Comparison of ENCODE assay signal across 27 cellular contexts in the genomic region with DNA sequence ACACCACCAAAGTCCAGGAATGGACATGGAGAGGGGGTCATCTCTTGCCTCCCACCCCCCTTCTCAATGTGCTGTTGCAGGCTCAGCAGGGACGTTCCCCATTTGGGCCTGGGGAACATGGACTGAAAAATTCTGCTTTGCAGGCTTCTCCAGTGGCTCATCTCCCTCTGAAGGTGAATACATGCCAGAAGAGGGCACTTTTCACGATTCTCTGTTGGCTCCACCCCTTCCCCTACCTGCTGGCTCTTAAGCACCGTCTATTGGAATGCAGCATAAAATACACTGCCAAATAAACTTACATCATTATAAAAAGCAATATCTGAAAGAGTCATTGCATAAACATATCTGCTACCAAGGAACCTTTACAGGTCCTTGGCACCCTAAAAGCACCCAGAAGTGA. TPM values are rescaled to one million over a fixed set of nuclear protein-coding genes. Genes with fewer than 3 reads are reported as not detected.
DNase-seq lines count a peak whose midpoint lies in the region; ATAC-seq and TF ChIP-seq lines count a peak whose summit lies in the region.
"Had no signal": no experiment of that assay in that cellular context is flagged by ENCODE, and none has a peak within 500 bp of the region (broad histone marks: within the 10 kb centered on the region; RNA-seq: fewer than 3 reads in every experiment).

No MANE protein-coding gene starts in this region.

- H3K23ac ChIP-seq in mesendoderm (ENCODE audit: low read length) = no peak overlapping the region

- H3K9me2 ChIP-seq in HCT116 (ENCODE audit: insufficient read depth) = no peaks in the 10 kb centered on the region
- no peaks in the 10 kb centered on the region for H3K9me2 ChIP-seq in OCI-LY7 (ENCODE audit: insufficient read depth, low read length)

- RAD21 ChIA-PET in HCT116 (lab: Charles Lee; ENCODE audit: low non-redundant PET in 1 of 2, low total read pairs in 2 of 2, uncharacterized antibody in 2 of 2, unreplicated experiment in 2 of 2) = no interaction called here

- H4K8ac ChIP-seq in mesendoderm (ENCODE audit: low read depth, low read length) = no peak overlapping the region

- no peak for DNase-seq in HCT116 (ENCODE audit: low read depth, low spot score)
- peak; percentile 1 for DNase-seq in SW480 (ENCODE audit: low spot score)
- peak; percentile 51 for DNase-seq in endodermal cell
- DNase-seq in mesendoderm = peak; percentile 18
- no peak for DNase-seq in LoVo (ENCODE audit: low spot score)
- DNase-seq in esophagus muscularis mucosa (ENCODE audit: extremely low spot score) = no peak
- DNase-seq in OCI-LY7 (ENCODE audit: low spot score) = no peak
- DNase-seq: AML-193; CD4-positive, alpha-beta T cell; COR-L47; DMS53; GM23248; MV-4-11; NCI-H1105; NCI-H1436 treated with DMSO at 0.1 percent for 48 hours; NCI-H187 treated with DMSO at 0.1 percent for 48 hours; NCI-H2171 treated with DMSO at 0.1 percent for 48 hours; NCI-H446; NCI-H524 treated with DMSO at 0.1 percent for 48 hours; NCI-H774; NK-92 treated with Interleukin-12 subunit alpha and Interleukin-12 subunit beta, amount 100 ng/mL, for 24 hours; RPMI8226; SHP77 had no signal

- H3K4me2 ChIP-seq in HCT116 (ENCODE audit: low read length) = no peak overlapping the region
- no peak overlapping the region for H3K4me2 ChIP-seq in mesendoderm (ENCODE audit: low read length)
- no peak overlapping the region for H3K4me2 ChIP-seq in OCI-LY7 (ENCODE audit: low read length)
- H3K4me2 ChIP-seq: A549; BLaER1 treated with 17β-estradiol and CSF1 and Interleukin-3, amounts not matched to agents 10 nM and 100 nM had no signal

- BruUV-seq in HCT116 (replicated peaks; lab: Mats Ljungman, UMichigan) (no TSS peak), OCI-LY7 (replicated peaks; lab: Mats Ljungman, UMichigan) (no TSS peak)

- H2BK5ac ChIP-seq in mesendoderm (ENCODE audit: low read length) = no peak overlapping the region

- H3K4me1 ChIP-seq in HCT116 (ENCODE audit: control insufficient read depth in 1 of 2, insufficient read depth in 2 of 2, low read length in 2 of 2) = no peaks in the 10 kb centered on the region
- H3K4me1 ChIP-seq in endodermal cell (ENCODE audit: control insufficient read depth, insufficient read depth, low read length) = no peaks in the 10 kb centered on the region
- H3K4me1 ChIP-seq in mesendoderm (ENCODE audit: control insufficient read depth, low read depth, low read length) = no peaks in the 10 kb centered on the region
- no peaks in the 10 kb centered on the region for H3K4me1 ChIP-seq in esophagus muscularis mucosa
- no peaks in the 10 kb centered on the region for H3K4me1 ChIP-seq in OCI-LY7 (ENCODE audit: insufficient read depth, low read length, poor library complexity, severe bottlenecking)
- H3K4me1 ChIP-seq: A549, HAP-1 had no signal

- peaks cover 4% of the 10 kb centered on the region for H3K27me3 Mint-ChIP-seq in endodermal cell (ENCODE audit: insufficient read depth)

- no peak overlapping the region for H3K9ac ChIP-seq in HCT116 (ENCODE audit: low read length)
- H3K9ac ChIP-seq in endodermal cell (ENCODE audit: extremely low read depth, low read length, poor library complexity, severe bottlenecking) = no peak overlapping the region
- H3K9ac ChIP-seq in mesendoderm (ENCODE audit: low read length) = no peak overlapping the region
- H3K9ac ChIP-seq: BLaER1 treated with 17β-estradiol and CSF1 and Interleukin-3, amounts not matched to agents 10 nM and 100 nM; GM23248 had no signal

- H3K27me3 ChIP-seq in HCT116 (ENCODE audit: insufficient read depth, low read length) (peaks cover 43% of the 10 kb centered on the region; the same call in 1 of the 2 replicates), endodermal cell (ENCODE audit: control insufficient read depth, insufficient read depth, low read length, poor library complexity, severe bottlenecking) (no peaks in the 10 kb centered on the region), mesendoderm (ENCODE audit: insufficient read depth, low read length, poor library complexity) (no peaks in the 10 kb centered on the region), esophagus muscularis mucosa (peaks cover 0 to 19% (median 4%) of the 10 kb centered on the region in 4 donors)
- H3K27me3 ChIP-seq: BLaER1 treated with 17β-estradiol and CSF1 and Interleukin-3, amounts not matched to agents 10 nM and 100 nM had no signal

- no peak overlapping the region for H3K27ac Mint-ChIP-seq in endodermal cell
- H3K27ac Mint-ChIP-seq: CD4-positive, alpha-beta T cell had no signal

- TF ChIP-seq CTCF in HCT116 (IDR thresholded peaks at IDR 0.05 in 2 of 3, conservative IDR thresholded peaks at IDR 0.05 in 1 of 3; ENCODE audit: borderline replicate concordance in 1 of 3, insufficient read depth in 1 of 3, low read depth in 2 of 3, low read length in 2 of 3) (0 out of 6 replicates have a peak, but pooled peaks of 1 of the 3 experiments have one; percentile 6), endodermal cell (conservative IDR thresholded peaks at IDR 0.05) (no peak), esophagus muscularis mucosa (IDR thresholded peaks at IDR 0.05) (no peak), OCI-LY7 (conservative IDR thresholded peaks at IDR 0.05; ENCODE audit: low read length) (no peak)

- POLR2A ChIA-PET in HCT116 (lab: Charles Lee) = no interaction called here
- POLR2A ChIA-PET in OCI-LY7 (lab: Charles Lee) = no interaction called here

- no peak overlapping the region for H2AK5ac ChIP-seq in mesendoderm (ENCODE audit: low read length)

- peak; percentile 80 for ATAC-seq in HCT116
- ATAC-seq: A549 had no signal

- H3K27ac ChIP-seq in HCT116 (ENCODE audit: low read depth, low read length) = no peak overlapping the region
- H3K27ac ChIP-seq in endodermal cell (ENCODE audit: low read depth, low read length) = no peak overlapping the region
- no peak overlapping the region for H3K27ac ChIP-seq in mesendoderm (ENCODE audit: low read depth, low read length)
- H3K27ac ChIP-seq in esophagus muscularis mucosa (replicated peaks in 1 of 4) = no peak overlapping the region
- no peak overlapping the region for H3K27ac ChIP-seq in OCI-LY7 (ENCODE audit: low read depth, low read length, poor library complexity, severe bottlenecking)
- H3K27ac ChIP-seq: A549; BLaER1 treated with 17β-estradiol and CSF1 and Interleukin-3, amounts not matched to agents 10 nM and 100 nM; GM23248; HL-60 had no signal

- H3K56ac ChIP-seq in mesendoderm (ENCODE audit: low read length) = no peak overlapping the region

- H3K36me3 Mint-ChIP-seq in endodermal cell (ENCODE audit: low read depth) = no peaks in the 10 kb centered on the region

- intact Hi-C loops in HCT116 (cut with micrococcal nuclease) (no loop called here), esophagus muscularis mucosa (cut with DNase I) (no loop called here), OCI-LY7 (cut with micrococcal nuclease; ENCODE audit: unreplicated experiment) (no loop called here)

- CTCF ChIA-PET in HCT116 (lab: Charles Lee) (no interaction called here), OCI-LY7 (lab: Charles Lee; ENCODE audit: unreplicated experiment) (no interaction called here)

- no peak overlapping the region for H2BK15ac ChIP-seq in mesendoderm (replicated peaks; ENCODE audit: low read depth)

- H3K4me1 Mint-ChIP-seq in endodermal cell = no peaks in the 10 kb centered on the region

- H3K36me3 ChIP-seq in HCT116 (ENCODE audit: control insufficient read depth in 1 of 2, insufficient read depth in 2 of 2, low read length in 2 of 2) = no peaks in the 10 kb centered on the region
- no peaks in the 10 kb centered on the region for H3K36me3 ChIP-seq in endodermal cell (ENCODE audit: control insufficient read depth, insufficient read depth, low read length)
- H3K36me3 ChIP-seq in mesendoderm (ENCODE audit: control insufficient read depth, insufficient read depth, low read length) = no peaks in the 10 kb centered on the region
- no peaks in the 10 kb centered on the region for H3K36me3 ChIP-seq in esophagus muscularis mucosa
- no peaks in the 10 kb centered on the region for H3K36me3 ChIP-seq in OCI-LY7 (ENCODE audit: insufficient read depth, low read length)
- H3K36me3 ChIP-seq: BLaER1 treated with 17β-estradiol and CSF1 and Interleukin-3, amounts not matched to agents 10 nM and 100 nM; HAP-1 had no signal

- H3K18ac ChIP-seq in mesendoderm (ENCODE audit: low read length) = no peak overlapping the region

- TF ChIP-seq POLR2A in HCT116 (IDR thresholded peaks at IDR 0.05; ENCODE audit: borderline replicate concordance, extremely low read depth, insufficient read depth, insufficient read length) = no peak
- no peak for TF ChIP-seq POLR2A in esophagus muscularis mucosa (IDR thresholded peaks at IDR 0.05; ENCODE audit: low read depth)

- no peak overlapping the region for H3K4ac ChIP-seq in mesendoderm (ENCODE audit: low read depth, low read length)

- TF ChIP-seq RAD21 in HCT116 (IDR thresholded peaks at IDR 0.05; ENCODE audit: low read depth) = no peak

- H3K9me3 ChIP-seq in HCT116 (ENCODE audit: control insufficient read depth in 1 of 2, insufficient read depth in 1 of 2, low read depth in 1 of 2, low read length in 2 of 2) = no peaks in the 10 kb centered on the region
- no peaks in the 10 kb centered on the region for H3K9me3 ChIP-seq in endodermal cell (ENCODE audit: control insufficient read depth, low read length)
- H3K9me3 ChIP-seq in esophagus muscularis mucosa = no peaks in the 10 kb centered on the region
- H3K9me3 ChIP-seq in OCI-LY7 (ENCODE audit: low read length) = no peaks in the 10 kb centered on the region
- H3K9me3 ChIP-seq: A549, HAP-1 had no signal

- no peaks in the 10 kb centered on the region for H3K79me1 ChIP-seq in mesendoderm (ENCODE audit: low read length)

- H3K4me3 ChIP-seq in HCT116 (replicated peaks in 1 of 2; ENCODE audit: low read depth in 1 of 2, low read length in 2 of 2) (no peak overlapping the region), endodermal cell (ENCODE audit: low read length) (no peak overlapping the region), mesendoderm (ENCODE audit: low read length) (no peak overlapping the region), esophagus muscularis mucosa (no peak overlapping the region), OCI-LY7 (ENCODE audit: low read depth, low read length, poor library complexity, severe bottlenecking) (no peak overlapping the region)
- H3K4me3 ChIP-seq: A549; BLaER1 treated with 17β-estradiol and CSF1 and Interleukin-3, amounts not matched to agents 10 nM and 100 nM; GM23248; HAP-1 had no signal

- H2BK120ac ChIP-seq in mesendoderm (ENCODE audit: low read depth, low read length) = no peak overlapping the region

- H4K20me1 ChIP-seq in HCT116 (ENCODE audit: insufficient read depth) (no peaks in the 10 kb centered on the region), OCI-LY7 (ENCODE audit: insufficient read depth, low read length) (no peaks in the 10 kb centered on the region)
- H4K20me1 ChIP-seq: BLaER1 treated with 17β-estradiol and CSF1 and Interleukin-3, amounts not matched to agents 10 nM and 100 nM had no signal

- TF ChIP-seq EP300 in esophagus muscularis mucosa (IDR thresholded peaks at IDR 0.05) = no peak

- H3K9me3 Mint-ChIP-seq in endodermal cell = no peaks in the 10 kb centered on the region
- H3K9me3 Mint-ChIP-seq: CD4-positive, alpha-beta T cell had no signal

- H2AFZ ChIP-seq in HCT116 (ENCODE audit: low read depth, low read length, poor library complexity, severe bottlenecking) (no peak overlapping the region), OCI-LY7 (ENCODE audit: low read length) (no peak overlapping the region)
- H2AFZ ChIP-seq: GM23248 had no signal

- H3K79me2 ChIP-seq in HCT116 (ENCODE audit: insufficient read depth, low read length) (no peaks in the 10 kb centered on the region), mesendoderm (ENCODE audit: control insufficient read depth, insufficient read depth, low read length) (no peaks in the 10 kb centered on the region), OCI-LY7 (ENCODE audit: insufficient read depth, low read depth, low read length) (no peaks in the 10 kb centered on the region)

- no peak overlapping the region for H3K4me3 Mint-ChIP-seq in endodermal cell
- H3K4me3 Mint-ChIP-seq: CD4-positive, alpha-beta T cell had no signal

- H4K5ac ChIP-seq in mesendoderm (ENCODE audit: low read length) = no peak overlapping the region

- 64 to 85% methylated on average over 3 of the region's 3 CpGs for WGBS in endodermal cell (ENCODE audit: insufficient coverage in 1 of 2, insufficient read length in 1 of 2), 2 experiments
- no CpG with 5 or more reads among the region's 3 CpGs for WGBS in mesendoderm (ENCODE audit: extremely low coverage, insufficient coverage, low lambda C conversion rate)
- WGBS in esophagus muscularis mucosa = 69% methylated on average over 3 of the region's 3 CpGs

RNA-seq across cellular contexts. Expression of gene NHLRC3, which starts 35.7 kb away (rescaled TPM):
- total RNA-seq in HCT116 (2021; ENCODE audit: unreplicated experiment) = 7.2 TPM
- polyA plus RNA-seq in HCT116 (2012) = 2.8 and 3.8 TPM in 2 replicates
- 10 to 100 TPM; 13.7 to 23.4 TPM for total RNA-seq in endodermal cell
- polyA plus RNA-seq in endodermal cell (2013, experiment 1 of 2) = 23.2 TPM
- polyA plus RNA-seq in endodermal cell (2013, experiment 2 of 2) = 18.3 TPM
- 5.2 TPM for polyA plus RNA-seq in mesendoderm (2013, experiment 1 of 2)
- polyA plus RNA-seq in mesendoderm (2013, experiment 2 of 2) = 5.4 TPM
- total RNA-seq in esophagus muscularis mucosa = 10 to 100 TPM in 2 of 4 donors, 1 to 10 TPM in 2; 9.3 to 12.0 (median 10.2) TPM
- 26.8 and 28.6 TPM in 2 replicates for total RNA-seq in OCI-LY7 (2014; rRNA removed; shearing (Covaris generic))
- total RNA-seq in OCI-LY7 (2022) = 35.4 and 39.4 TPM in 2 replicates

RNA-seq across cellular contexts. Expression of gene PROSER1, which starts 36.1 kb away (rescaled TPM):
- total RNA-seq in HCT116 (2021; ENCODE audit: unreplicated experiment) (33.5 TPM), endodermal cell (10 to 100 TPM; 54.0 to 62.1 TPM), esophagus muscularis mucosa (10 to 100 TPM in 3 of 4 donors, 1 to 10 TPM in 1; 9.1 to 16.9 (median 10.5) TPM), OCI-LY7 (2022) (85.8 and 103 TPM in 2 replicates)
- 11.0 and 13.3 TPM in 2 replicates for polyA plus RNA-seq in HCT116 (2012)
- 52.4 TPM for polyA plus RNA-seq in endodermal cell (2013, experiment 1 of 2)
- polyA plus RNA-seq in endodermal cell (2013, experiment 2 of 2) = 45.0 TPM
- 75.1 TPM for polyA plus RNA-seq in mesendoderm (2013, experiment 1 of 2)
- 71.0 TPM for polyA plus RNA-seq in mesendoderm (2013, experiment 2 of 2)
- 35.3 and 43.3 TPM in 2 replicates for total RNA-seq in OCI-LY7 (2014; rRNA removed; shearing (Covaris generic))

Comparison
In these comparisons a context has a peak if more than half of its experiments do, and no peak if none do; other contexts are left out.
1. DNase-seq: peak in SW480 (single experiment), endodermal cell (single experiment) and mesendoderm (single experiment); none in HCT116 (single experiment), LoVo (single experiment), esophagus muscularis mucosa (single experiment) and OCI-LY7 (single experiment).